Comparison of ENCODE assay signal across 22 cellular contexts in genomic region chr6:105200133-105200730, GRCh38. TPM values are rescaled to one million over a fixed set of nuclear protein-coding genes. Genes with fewer than 3 reads are reported as not detected.
A peak's percentile ranks its signal among the peaks of the same experiment; 100 is the strongest.
DNase-seq lines count a peak whose midpoint lies in the region; ATAC-seq and TF ChIP-seq lines count a peak whose summit lies in the region.
"Had no signal": no experiment of that assay in that cellular context is flagged by ENCODE, and none has a peak within 500 bp of the region (broad histone marks: within the 10 kb centered on the region; RNA-seq: fewer than 3 reads in every experiment).

No MANE protein-coding gene starts in this region.

- H3K4me3 ChIP-seq in heart left ventricle, result peak overlapping the region in 7 of 12 donors; percentile 17 to 41 (median 33)
- H3K4me3 ChIP-seq in right atrium auricular region, result no peak overlapping the region
- H3K4me3 ChIP-seq: GM23248, K562, SJSA1 had no signal

- ATAC-seq in heart left ventricle (peak in 3 of 4 donors; percentile 22 to 53 (median 47)), left ventricle myocardium superior (peak; percentile 58), GM19397 (IDR thresholded peaks at IDR 0.05; ENCODE audit: unreplicated experiment) (no peak), GM18519 (IDR thresholded peaks at IDR 0.05; ENCODE audit: low FRiP score, unreplicated experiment) (no peak)
- ATAC-seq: HepG2, K562 had no signal

- TF ChIP-seq CTCF in heart left ventricle (IDR thresholded peaks at IDR 0.05), result no peak
- TF ChIP-seq CTCF in right atrium auricular region (IDR thresholded peaks at IDR 0.05), result no peak
- no peak for TF ChIP-seq CTCF in chondrocyte (IDR thresholded peaks at IDR 0.05)

- H3K9me3 ChIP-seq in heart left ventricle, result peaks cover 0 to 10% (median 0%) of the 10 kb centered on the region in 12 donors
- no peaks in the 10 kb centered on the region for H3K9me3 ChIP-seq in right atrium auricular region
- H3K9me3 ChIP-seq: SJSA1 had no signal

- no peak for TF ChIP-seq POLR2A in heart left ventricle (IDR thresholded peaks at IDR 0.05)

- no peak overlapping the region for H3K4me3 Mint-ChIP-seq in chondrocyte (ENCODE audit: unreplicated experiment)

- no peaks in the 10 kb centered on the region for H3K36me3 ChIP-seq in heart left ventricle
- H3K36me3 ChIP-seq in right atrium auricular region, result no peaks in the 10 kb centered on the region
- H3K36me3 ChIP-seq: SJSA1 had no signal

- intact Hi-C loops in heart left ventricle (cut with DNase I), result no loop called here
- intact Hi-C loops in left ventricle myocardium superior (cut with micrococcal nuclease), result no loop called here

- H3K4me1 ChIP-seq in heart left ventricle (peaks cover 0 to 5% (median 0%) of the 10 kb centered on the region in 12 donors), right atrium auricular region (no peaks in the 10 kb centered on the region)
- H3K4me1 ChIP-seq: SJSA1 had no signal

- H3K9me3 Mint-ChIP-seq in chondrocyte (ENCODE audit: low read depth), result peaks cover 3% of the 10 kb centered on the region

- H3K27me3 ChIP-seq in heart left ventricle, result no peaks in the 10 kb centered on the region
- no peaks in the 10 kb centered on the region for H3K27me3 ChIP-seq in right atrium auricular region
- H3K27me3 ChIP-seq: SJSA1 had no signal

- H3K27ac ChIP-seq in heart left ventricle (peak overlapping the region in 9 of 12 donors; percentile 12 to 84 (median 65)), right atrium auricular region (peak overlapping the region in 1 of 2 donors; percentile 56)
- H3K27ac ChIP-seq: GM23248, SJSA1 had no signal

- 38 to 50% (median 41%) methylated on average over 6 of the region's 6 CpGs for WGBS in heart left ventricle, 4 donors

- H3K27me3 Mint-ChIP-seq in chondrocyte (ENCODE audit: low read depth), result no peaks in the 10 kb centered on the region

- no peak for DNase-seq in heart left ventricle
- DNase-seq in right atrium auricular region (ENCODE audit: low spot score), result no peak
- DNase-seq in chondrocyte (ENCODE audit: low spot score), result no peak
- no peak for DNase-seq in left ventricle myocardium superior
- DNase-seq in NCI-H526 (lab: John Stamatoyannopoulos, UW), result no peak
- DNase-seq: Calu3; GM23248; H7; MV-4-11; NCI-H1105; NCI-H146; NCI-H1930; NCI-H2107; NCI-H446 treated with DMSO at 0.1 percent for 48 hours; NCI-H526 treated with DMSO at 0.1 percent for 48 hours; NK-92 treated with Interleukin-12 subunit alpha and Interleukin-12 subunit beta, amount 100 ng/mL, for 24 hours; T-helper 1 cell had no signal

- H3K27ac Mint-ChIP-seq in chondrocyte (ENCODE audit: unreplicated experiment), result peak overlapping the region; percentile 15

- H3K36me3 Mint-ChIP-seq in chondrocyte (ENCODE audit: low read depth), result no peaks in the 10 kb centered on the region

- H3K4me1 Mint-ChIP-seq in chondrocyte (ENCODE audit: low read depth), result peaks cover 25% of the 10 kb centered on the region

RNA-seq across cellular contexts. Expression of gene POPDC3, which starts 20.4 kb away (rescaled TPM):
- total RNA-seq in heart left ventricle (10 to 100 TPM; 29.3 to 59.7 (median 51.5) TPM), right atrium auricular region (10 to 100 TPM; 39.3 to 57.6 TPM), chondrocyte (2.6 to 4.6 TPM (median 3.4 TPM) in 3 replicates), left ventricle myocardium superior (59.2 TPM)
- 10 to 100 TPM; 53.0 to 54.0 TPM for polyA plus RNA-seq in heart left ventricle

Comparison
In these comparisons a context has a peak if more than half of its experiments do, and no peak if none do; other contexts are left out.
1. H3K4me3 ChIP-seq: peak in heart left ventricle (7 of 12); none in right atrium auricular region (0 of 2).
2. ATAC-seq: peak in heart left ventricle (3 of 4) and left ventricle myocardium superior (single experiment); none in GM19397 (single experiment) and GM18519 (single experiment).